Comparison of ENCODE assay signal across 23 cellular contexts in genomic region chr6:28167068-28167467, GRCh38. TPM values are rescaled to one million over a fixed set of nuclear protein-coding genes. Genes with fewer than 3 reads are reported as not detected.
DNase-seq lines count a peak whose midpoint lies in the region; ATAC-seq and TF ChIP-seq lines count a peak whose summit lies in the region.
"Had no signal": no experiment of that assay in that cellular context is flagged by ENCODE, and none has a peak within 500 bp of the region (broad histone marks: within the 10 kb centered on the region; RNA-seq: fewer than 3 reads in every experiment).

No MANE protein-coding gene starts in this region.

- H2AFZ ChIP-seq in mesenchymal stem cell (ENCODE audit: low read depth, low read length) (no peak overlapping the region), GM23338 (no peak overlapping the region)

- no peak overlapping the region for H4K8ac ChIP-seq in mesenchymal stem cell (ENCODE audit: low read length)

- H4K91ac ChIP-seq in mesenchymal stem cell (ENCODE audit: low read length), result no peak overlapping the region

- no peak overlapping the region for H2BK12ac ChIP-seq in mesenchymal stem cell (ENCODE audit: low read length in 2 of 2)

- H2AK5ac ChIP-seq in mesenchymal stem cell (ENCODE audit: low read length, severe bottlenecking), result no peak overlapping the region

- peak overlapping the region; percentile 2 for H3K27ac ChIP-seq in mesenchymal stem cell (ENCODE audit: low read length, poor library complexity, severe bottlenecking)
- H3K27ac ChIP-seq in GM23338 (ENCODE audit: low read depth), result no peak overlapping the region
- H3K27ac ChIP-seq in substantia nigra (ENCODE audit: low read depth, low read length, poor library complexity, severe bottlenecking), result no peak overlapping the region
- H3K27ac ChIP-seq: BLaER1, body of pancreas, upper lobe of left lung had no signal

- H3K4me1 ChIP-seq in mesenchymal stem cell (ENCODE audit: control insufficient read depth, insufficient read depth, low read depth, low read length) (no peaks in the 10 kb centered on the region), GM23338 (ENCODE audit: insufficient read depth) (no peaks in the 10 kb centered on the region)
- H3K4me1 ChIP-seq: BLaER1 had no signal

- no peak overlapping the region for H3K4ac ChIP-seq in mesenchymal stem cell (ENCODE audit: low read depth in 1 of 2, low read length in 2 of 2)

- H3K79me2 ChIP-seq in GM23338 (replicated peaks; ENCODE audit: insufficient read depth), result no peaks in the 10 kb centered on the region

- no peaks in the 10 kb centered on the region for H3F3A ChIP-seq in GM23338 (replicated peaks; ENCODE audit: low read depth)

- H3K9me3 ChIP-seq in mesenchymal stem cell (ENCODE audit: control insufficient read depth, low read length), result peaks cover 5% of the 10 kb centered on the region
- H3K9me3 ChIP-seq: body of pancreas, upper lobe of left lung had no signal

- WGBS in mesenchymal stem cell, result no CpG with 5 or more reads among the region's 4 CpGs

- H3K9me2 ChIP-seq in GM23338 (ENCODE audit: insufficient read depth), result peaks cover 6% of the 10 kb centered on the region; the same call in 1 of the 2 replicates

- H3K27ac Mint-ChIP-seq in GM23338, result no peak overlapping the region
- H3K27ac Mint-ChIP-seq: activated CD4-positive, alpha-beta T cell treated with anti-CD3 and anti-CD28 coated beads, Interleukin-2, amount 10 ng/mL, durations not matched to agents 7 days and 5 days; activated T-helper 17 cell treated with anti-CD3 and anti-CD28 coated beads, Interleukin-2, amount 50 U/mL, for 72 hours; natural killer cell treated with Interleukin-12 subunit alpha and Interleukin-12 subunit beta and Interleukin-15 and Interleukin-18, amount 100 ng/mL, for 72 hours had no signal

- H3K36me3 ChIP-seq in mesenchymal stem cell (ENCODE audit: control insufficient read depth in 1 of 2, insufficient read depth in 2 of 2, low read depth in 1 of 2, low read length in 2 of 2) (peaks cover 0 to 12% of the 10 kb centered on the region in 2 experiments), GM23338 (ENCODE audit: insufficient read depth) (no peaks in the 10 kb centered on the region)
- H3K36me3 ChIP-seq: upper lobe of left lung had no signal

- no peak overlapping the region for H3K23ac ChIP-seq in mesenchymal stem cell (ENCODE audit: low read length in 2 of 2)

- H4K20me1 ChIP-seq in GM23338 (replicated peaks; ENCODE audit: insufficient read depth), result no peaks in the 10 kb centered on the region
- H4K20me1 ChIP-seq: BLaER1 had no signal

- H3K4me1 Mint-ChIP-seq in GM23338, result peaks cover 5% of the 10 kb centered on the region; the same call in 2 of the 3 replicates
- H3K4me1 Mint-ChIP-seq: activated T-helper 17 cell treated with anti-CD3 and anti-CD28 coated beads, Interleukin-2, amount 50 U/mL, for 72 hours had no signal

- no peak for ATAC-seq in GM21737 (IDR thresholded peaks at IDR 0.05; ENCODE audit: unreplicated experiment)
- ATAC-seq in GM23338, result no peak
- ATAC-seq: activated T-helper 17 cell treated with anti-CD3 and anti-CD28 coated beads, Interleukin-2, amount 50 U/mL, for 72 hours; body of pancreas; natural killer cell treated with Interleukin-12 subunit alpha and Interleukin-12 subunit beta and Interleukin-15 and Interleukin-18, amount 100 ng/mL, for 72 hours; Right ventricle myocardium inferior had no signal

- H3K9me3 Mint-ChIP-seq in GM23338, result no peaks in the 10 kb centered on the region
- H3K9me3 Mint-ChIP-seq: activated T-helper 17 cell treated with anti-CD3 and anti-CD28 coated beads, Interleukin-2, amount 50 U/mL, for 72 hours; natural killer cell treated with Interleukin-12 subunit alpha and Interleukin-12 subunit beta and Interleukin-15 and Interleukin-18, amount 100 ng/mL, for 72 hours had no signal

- no peak overlapping the region for H3K18ac ChIP-seq in mesenchymal stem cell (ENCODE audit: low read depth in 1 of 2, low read length in 2 of 2)

- H3K4me2 ChIP-seq in mesenchymal stem cell (ENCODE audit: low read length, poor library complexity, severe bottlenecking) (no peak overlapping the region), GM23338 (no peak overlapping the region)
- H3K4me2 ChIP-seq: BLaER1 had no signal

- no peak overlapping the region for H3K14ac ChIP-seq in mesenchymal stem cell (ENCODE audit: low read length in 2 of 2)

- no peak for TF ChIP-seq CTCF in cardiac fibroblast (IDR thresholded peaks at IDR 0.05; ENCODE audit: low read depth, low read length)
- no peak for TF ChIP-seq CTCF in GM23338 (conservative IDR thresholded peaks at IDR 0.05; ENCODE audit: low read depth in 2 of 2)

- H3K79me1 ChIP-seq in mesenchymal stem cell (replicated peaks; ENCODE audit: low read length, poor library complexity, severe bottlenecking), result no peaks in the 10 kb centered on the region

- H3K9ac ChIP-seq in mesenchymal stem cell (ENCODE audit: low read length), result no peak overlapping the region
- H3K9ac ChIP-seq: BLaER1 had no signal

- H3K4me3 ChIP-seq in cardiac fibroblast (replicated peaks in 1 of 2; ENCODE audit: low read depth in 2 of 2, low read length in 2 of 2) (no peak overlapping the region), mesenchymal stem cell (ENCODE audit: insufficient read depth in 1 of 2, low read depth in 1 of 2, low read length in 2 of 2) (no peak overlapping the region), GM23338 (no peak overlapping the region)
- H3K4me3 ChIP-seq: BLaER1, body of pancreas, upper lobe of left lung had no signal

- H3K36me3 Mint-ChIP-seq in GM23338 (ENCODE audit: low read depth), result no peaks in the 10 kb centered on the region

- DNase-seq in AG20443 (ENCODE audit: low spot score), result peak; percentile 35
- peak; percentile 90 for DNase-seq in M059J (ENCODE audit: low read depth)
- DNase-seq in cardiac fibroblast (ENCODE audit: low read depth in 2 of 2), result peak; percentile 28 to 83
- peak; percentile 14 for DNase-seq in mesenchymal stem cell
- DNase-seq in GM23338 (ENCODE audit: low spot score), result no peak
- DNase-seq in NCI-H524 treated with DMSO at 0.1 percent for 48 hours (lab: John Stamatoyannopoulos, UW), result no peak
- no peak for DNase-seq in substantia nigra (lab: John Stamatoyannopoulos, UW)
- DNase-seq: activated CD4-positive, alpha-beta T cell treated with anti-CD3 and anti-CD28 coated beads, Interleukin-2, amount 10 ng/mL, durations not matched to agents 7 days and 5 days; body of pancreas; DND-41; glutamatergic neuron; kidney; NCI-H187 treated with DMSO at 0.1 percent for 48 hours; NCI-H69; retina; stimulated activated CD4-positive, alpha-beta T cell treated with anti-CD3 and anti-CD28 coated beads, Interleukin-2, amount 100 ng/mL, for 24 hours; stimulated activated CD8-positive, alpha-beta memory T cell treated with anti-CD3 and anti-CD28 coated beads, Interleukin-4, amount 100 ng/mL, for 48 hours; upper lobe of left lung had no signal

- no peak overlapping the region for H3K4me3 Mint-ChIP-seq in GM23338
- H3K4me3 Mint-ChIP-seq: activated CD4-positive, alpha-beta T cell treated with anti-CD3 and anti-CD28 coated beads, Interleukin-2, amount 10 ng/mL, durations not matched to agents 7 days and 5 days; activated T-helper 17 cell treated with anti-CD3 and anti-CD28 coated beads, Interleukin-2, amount 50 U/mL, for 72 hours; natural killer cell treated with Interleukin-12 subunit alpha and Interleukin-12 subunit beta and Interleukin-15 and Interleukin-18, amount 100 ng/mL, for 72 hours had no signal

- no peak overlapping the region for H2BK5ac ChIP-seq in mesenchymal stem cell (ENCODE audit: low read depth, low read length, poor library complexity, severe bottlenecking)

- H3K27me3 ChIP-seq in mesenchymal stem cell (ENCODE audit: control insufficient read depth in 1 of 2, insufficient read depth in 1 of 2, low read length in 2 of 2) (no peaks in the 10 kb centered on the region), GM23338 (ENCODE audit: insufficient read depth) (peaks cover 15% of the 10 kb centered on the region)
- H3K27me3 ChIP-seq: BLaER1, body of pancreas, upper lobe of left lung had no signal

- H3K27me3 Mint-ChIP-seq in GM23338 (ENCODE audit: insufficient read depth, low read depth, poor library complexity), result no peaks in the 10 kb centered on the region

- H2BK15ac ChIP-seq in mesenchymal stem cell (ENCODE audit: low read depth, poor library complexity, severe bottlenecking), result no peak overlapping the region

- no peak overlapping the region for H2BK120ac ChIP-seq in mesenchymal stem cell (ENCODE audit: low read depth, low read length)

TF ChIP-seq in GM23338, 12 proteins besides CTCF, POLR2A, EP300 and RAD21:
- TF ChIP-seq, protein P1, sequence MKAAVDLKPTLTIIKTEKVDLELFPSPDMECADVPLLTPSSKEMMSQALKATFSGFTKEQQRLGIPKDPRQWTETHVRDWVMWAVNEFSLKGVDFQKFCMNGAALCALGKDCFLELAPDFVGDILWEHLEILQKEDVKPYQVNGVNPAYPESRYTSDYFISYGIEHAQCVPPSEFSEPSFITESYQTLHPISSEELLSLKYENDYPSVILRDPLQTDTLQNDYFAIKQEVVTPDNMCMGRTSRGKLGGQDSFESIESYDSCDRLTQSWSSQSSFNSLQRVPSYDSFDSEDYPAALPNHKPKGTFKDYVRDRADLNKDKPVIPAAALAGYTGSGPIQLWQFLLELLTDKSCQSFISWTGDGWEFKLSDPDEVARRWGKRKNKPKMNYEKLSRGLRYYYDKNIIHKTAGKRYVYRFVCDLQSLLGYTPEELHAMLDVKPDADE (IDR thresholded peaks at IDR 0.05), result no peak
- no peak for TF ChIP-seq JUNB (IDR thresholded peaks at IDR 0.05; ENCODE audit: unreplicated experiment)
- TF ChIP-seq NANOG (IDR thresholded peaks at IDR 0.05; ENCODE audit: borderline replicate concordance), result no peak
- no peak for TF ChIP-seq ZNF114 (CRISPR knock-in tag; IDR thresholded peaks at IDR 0.05)

RNA-seq across cellular contexts. Expression of gene ZKSCAN8, which starts 25.4 kb away (rescaled TPM):
- 16.4 and 20.6 TPM in 2 replicates for total RNA-seq in M059J (2014; rRNA removed; shearing (Covaris generic))
- polyA plus RNA-seq in mesenchymal stem cell (2013, experiment 1 of 2), result 10.1 TPM
- 9.7 TPM for polyA plus RNA-seq in mesenchymal stem cell (2013, experiment 2 of 2)
- total RNA-seq in GM23338 (2014; rRNA removed; shearing (Covaris generic)), result 21.3 and 22.6 TPM in 2 replicates
- polyA plus RNA-seq in GM23338 (2016; fragmentation: Nextera tagmentation; extraction: Ambion mirVana), result 4.0 and 4.2 TPM in 2 replicates

RNA-seq across cellular contexts. Expression of gene ZSCAN16, which starts 42.7 kb away (rescaled TPM):
- total RNA-seq in M059J (2014; rRNA removed; shearing (Covaris generic)), result 1.9 and 7.8 TPM in 2 replicates
- polyA plus RNA-seq in mesenchymal stem cell (2013, experiment 1 of 2), result 3.1 TPM
- polyA plus RNA-seq in mesenchymal stem cell (2013, experiment 2 of 2), result 2.5 TPM
- 4.7 and 10.3 TPM in 2 replicates for total RNA-seq in GM23338 (2014; rRNA removed; shearing (Covaris generic))
- polyA plus RNA-seq in GM23338 (2016; fragmentation: Nextera tagmentation; extraction: Ambion mirVana), result 9.2 and 12.9 TPM in 2 replicates

RNA-seq across cellular contexts. Expression of gene ZSCAN9, which starts 58.0 kb away (rescaled TPM):
- total RNA-seq in M059J (2014; rRNA removed; shearing (Covaris generic)), result 18.1 and 26.9 TPM in 2 replicates
- polyA plus RNA-seq in mesenchymal stem cell (2013, experiment 1 of 2), result 6.4 TPM
- polyA plus RNA-seq in mesenchymal stem cell (2013, experiment 2 of 2), result 6.5 TPM
- total RNA-seq in GM23338 (2014; rRNA removed; shearing (Covaris generic)), result 10.9 and 11.9 TPM in 2 replicates
- polyA plus RNA-seq in GM23338 (2016; fragmentation: Nextera tagmentation; extraction: Ambion mirVana), result 10.0 and 10.9 TPM in 2 replicates

Comparison
In these comparisons a context has a peak if more than half of its experiments do, and no peak if none do; other contexts are left out.
1. DNase-seq: peak in AG20443 (single experiment), M059J (single experiment), cardiac fibroblast (2 of 2) and mesenchymal stem cell (single experiment); none in GM23338 (single experiment), NCI-H524 treated with DMSO at 0.1 percent for 48 hours (single experiment) and substantia nigra (0 of 49).